ENCODE assay signal across 15 cellular contexts in the genomic region with DNA sequence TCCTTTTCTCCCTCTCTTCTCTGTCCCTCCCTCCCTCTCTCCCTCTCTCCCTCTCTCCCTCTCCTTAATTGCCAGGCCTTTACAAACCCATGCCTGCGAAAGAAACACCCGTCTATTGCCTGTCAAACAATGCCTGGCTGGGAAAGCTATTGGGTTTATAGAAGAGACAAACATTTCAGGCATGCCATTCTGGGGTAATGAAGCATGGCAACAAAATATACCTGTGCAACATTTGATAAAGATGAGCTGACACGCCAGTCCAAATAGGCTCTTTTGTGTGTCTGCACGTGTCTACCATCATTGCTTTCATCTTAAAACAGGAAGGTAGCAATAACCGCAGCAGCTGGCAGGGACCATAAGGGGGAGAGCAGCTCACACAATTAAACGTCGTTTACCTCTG.
DNase-seq lines count a peak whose midpoint lies in the region; ATAC-seq and TF ChIP-seq lines count a peak whose summit lies in the region.
"Had no signal": no experiment of that assay in that cellular context is flagged by ENCODE, and none has a peak within 500 bp of the region (broad histone marks: within the 10 kb centered on the region; RNA-seq: fewer than 3 reads in every experiment).

No MANE protein-coding gene starts in this region.

- no peaks in the 10 kb centered on the region for H3K27me3 ChIP-seq in CD4-positive, alpha-beta T cell (ENCODE audit: control insufficient read depth, insufficient read depth, low read length)
- H3K27me3 ChIP-seq in MM.1S (replicated peaks; ENCODE audit: insufficient read depth, low read length) (no peaks in the 10 kb centered on the region), mammary epithelial cell (ENCODE audit: insufficient read depth, low read length) (no peaks in the 10 kb centered on the region)
- H3K27me3 ChIP-seq: SJSA1 had no signal

- CTCF ChIA-PET in CD4-positive, alpha-beta T cell (lab: Charles Lee) = no interaction called here
- CTCF ChIA-PET in mammary epithelial cell (lab: Charles Lee; ENCODE audit: low non-redundant PET) = no interaction called here

- H3K79me2 ChIP-seq in MM.1S (ENCODE audit: low read length) (no peaks in the 10 kb centered on the region), mammary epithelial cell (ENCODE audit: insufficient read depth, low read length) (no peaks in the 10 kb centered on the region)

- peak in 2 of 10 experiments; percentile 7 to 10 for DNase-seq in CD4-positive, alpha-beta T cell
- DNase-seq in MM.1S (peak; percentile 83), NCI-H2107 (lab: John Stamatoyannopoulos, UW) (peak; percentile 82), astrocyte of the hippocampus (ENCODE audit: low read depth, low spot score) (peak; percentile 20), 8988T (no peak), GM19238 (ENCODE audit: insufficient read length, low spot score) (no peak), mammary epithelial cell (no peak)
- DNase-seq: activated naive CD4-positive, alpha-beta T cell; DMS79 treated with DMSO at 0.1 percent for 48 hours; left colon; NK-92 treated with Interleukin-12 subunit alpha and Interleukin-12 subunit beta, amount 100 ng/mL, for 24 hours had no signal

- no peaks in the 10 kb centered on the region for H3K9me3 Mint-ChIP-seq in CD4-positive, alpha-beta T cell

- no peaks in the 10 kb centered on the region for H3K36me3 ChIP-seq in MM.1S (replicated peaks; ENCODE audit: insufficient read depth, low read length)
- H3K36me3 ChIP-seq in mammary epithelial cell (ENCODE audit: insufficient read depth, low read length) = no peaks in the 10 kb centered on the region
- H3K36me3 ChIP-seq: SJSA1 had no signal

- in situ Hi-C loops in mammary epithelial cell (cut with MboI; ENCODE audit: low sequenced_read_pairs in 2 of 2) = no loop called here

- H4K20me1 ChIP-seq in MM.1S (ENCODE audit: insufficient read depth, low read length) (no peaks in the 10 kb centered on the region), mammary epithelial cell (ENCODE audit: insufficient read depth, low read length) (no peaks in the 10 kb centered on the region)

- H3K27ac ChIP-seq in CD4-positive, alpha-beta T cell (ENCODE audit: low read depth, low read length) = no peak overlapping the region
- H3K27ac ChIP-seq in MM.1S (ENCODE audit: low read length) = peak overlapping the region; percentile 63; the same call in 1 of the 2 replicates
- H3K27ac ChIP-seq in mammary epithelial cell (ENCODE audit: insufficient read depth, low read depth, low read length) = no peak overlapping the region
- H3K27ac ChIP-seq: KMS-11, SJSA1 had no signal

- intact Hi-C loops in CD4-positive, alpha-beta T cell (cut with DNase I, micrococcal nuclease) = no loop called here
- intact Hi-C loops in mammary epithelial cell (cut with micrococcal nuclease) = no loop called here

- no peaks in the 10 kb centered on the region for H3K9me2 ChIP-seq in MM.1S (replicated peaks; ENCODE audit: insufficient read depth, low read length)

- H3K4me3 ChIP-seq in MM.1S (ENCODE audit: low read length) (no peak overlapping the region), mammary epithelial cell (replicated peaks in 1 of 3; ENCODE audit: insufficient read depth in 1 of 3, low read depth in 2 of 3, low read length in 3 of 3) (no peak overlapping the region)
- H3K4me3 ChIP-seq: SJSA1 had no signal

- peaks cover 16% of the 10 kb centered on the region for H3K4me1 Mint-ChIP-seq in CD4-positive, alpha-beta T cell (ENCODE audit: low read depth)
- H3K4me1 Mint-ChIP-seq: stimulated activated effector memory CD8-positive, alpha-beta T cell treated with anti-CD3 and anti-CD28 coated beads, Interleukin-12 subunit alpha, Interleukin-12 subunit beta, amount 100 ng/mL, for 72 hours had no signal

- H3K4me2 ChIP-seq in MM.1S (ENCODE audit: low read depth, low read length) (peak overlapping the region; percentile 52; the same call in 1 of the 2 replicates), mammary epithelial cell (ENCODE audit: insufficient read depth, low read depth, low read length) (no peak overlapping the region)
- H3K4me2 ChIP-seq: KMS-11 had no signal

- no peak overlapping the region for H3K27ac Mint-ChIP-seq in CD4-positive, alpha-beta T cell
- H3K27ac Mint-ChIP-seq: stimulated activated effector memory CD8-positive, alpha-beta T cell treated with anti-CD3 and anti-CD28 coated beads, Interleukin-12 subunit alpha, Interleukin-12 subunit beta, amount 100 ng/mL, for 72 hours had no signal

- BruUV-seq in mammary epithelial cell (replicated peaks; lab: Mats Ljungman, UMichigan) = no TSS peak

- dilution Hi-C loops in mammary epithelial cell (cut with HindIII; ENCODE audit: low sequenced_read_pairs) = no loop called here

- 87% methylated on average over 7 of the region's 7 CpGs for WGBS in mammary epithelial cell (ENCODE audit: low coverage, missing lambda C conversion rate)

- no peaks in the 10 kb centered on the region for H3K9me3 ChIP-seq in CD4-positive, alpha-beta T cell (ENCODE audit: control insufficient read depth, low read length)
- no peaks in the 10 kb centered on the region for H3K9me3 ChIP-seq in MM.1S (replicated peaks; ENCODE audit: insufficient read depth, low read length)
- no peaks in the 10 kb centered on the region for H3K9me3 ChIP-seq in mammary epithelial cell (replicated peaks; ENCODE audit: insufficient read depth, low read length)
- H3K9me3 ChIP-seq: SJSA1 had no signal

- H3K4me3 Mint-ChIP-seq in CD4-positive, alpha-beta T cell = no peak overlapping the region
- H3K4me3 Mint-ChIP-seq: stimulated activated effector memory CD8-positive, alpha-beta T cell treated with anti-CD3 and anti-CD28 coated beads, Interleukin-12 subunit alpha, Interleukin-12 subunit beta, amount 100 ng/mL, for 72 hours had no signal

- H2AFZ ChIP-seq in MM.1S (ENCODE audit: low read length) (peak overlapping the region; percentile 74), mammary epithelial cell (ENCODE audit: low read depth, low read length) (no peak overlapping the region)

- TF ChIP-seq CTCF in CD4-positive, alpha-beta T cell (IDR thresholded peaks at IDR 0.05) = no peak
- no peak for TF ChIP-seq CTCF in MM.1S (IDR thresholded peaks at IDR 0.05; ENCODE audit: low read length)
- no peak for TF ChIP-seq CTCF in mammary epithelial cell (conservative IDR thresholded peaks at IDR 0.05 in 1 of 2, IDR thresholded peaks at IDR 0.05 in 1 of 2; ENCODE audit: extremely low read depth in 1 of 2, insufficient read depth in 1 of 2, low read depth in 1 of 2, low read length in 2 of 2)

- H3K9ac ChIP-seq in MM.1S (ENCODE audit: low read length) (peak overlapping the region; percentile 11; the same call in 1 of the 2 replicates), mammary epithelial cell (ENCODE audit: insufficient read depth, low read length) (no peak overlapping the region)
- H3K9ac ChIP-seq: KMS-11 had no signal

- POLR2A ChIA-PET in CD4-positive, alpha-beta T cell (lab: Charles Lee) = no interaction called here

- H3K4me1 ChIP-seq in MM.1S (ENCODE audit: low read length) (peaks cover 25% of the 10 kb centered on the region), mammary epithelial cell (ENCODE audit: insufficient read depth, low read length) (peaks cover 14% of the 10 kb centered on the region)

- H3K36me3 Mint-ChIP-seq in CD4-positive, alpha-beta T cell (ENCODE audit: low read depth) = no peaks in the 10 kb centered on the region
- H3K36me3 Mint-ChIP-seq: stimulated activated effector memory CD8-positive, alpha-beta T cell treated with anti-CD3 and anti-CD28 coated beads, Interleukin-12 subunit alpha, Interleukin-12 subunit beta, amount 100 ng/mL, for 72 hours had no signal

- no peaks in the 10 kb centered on the region for H3K27me3 Mint-ChIP-seq in CD4-positive, alpha-beta T cell

- ATAC-seq in CD4-positive, alpha-beta T cell (ENCODE audit: poor library complexity) = peak; percentile 56
- ATAC-seq in GM19324 (IDR thresholded peaks at IDR 0.05; ENCODE audit: low FRiP score, unreplicated experiment) = no peak
- ATAC-seq: left colon; stimulated activated effector memory CD8-positive, alpha-beta T cell treated with anti-CD3 and anti-CD28 coated beads, Interleukin-12 subunit alpha, Interleukin-12 subunit beta, amount 100 ng/mL, for 72 hours had no signal

- peaks cover 13% of the 10 kb centered on the region; the same call in 1 of the 2 replicates for H3F3A ChIP-seq in MM.1S (ENCODE audit: insufficient read depth, low read length)

Comparison
In these comparisons a context has a peak if more than half of its experiments do, and no peak if none do; other contexts are left out.
1. DNase-seq: peak in MM.1S (single experiment), NCI-H2107 (single experiment) and astrocyte of the hippocampus (single experiment); none in 8988T (single experiment), GM19238 (single experiment) and mammary epithelial cell (single experiment).